Comparison of ENCODE assay signal across 23 cellular contexts in the genomic region with DNA sequence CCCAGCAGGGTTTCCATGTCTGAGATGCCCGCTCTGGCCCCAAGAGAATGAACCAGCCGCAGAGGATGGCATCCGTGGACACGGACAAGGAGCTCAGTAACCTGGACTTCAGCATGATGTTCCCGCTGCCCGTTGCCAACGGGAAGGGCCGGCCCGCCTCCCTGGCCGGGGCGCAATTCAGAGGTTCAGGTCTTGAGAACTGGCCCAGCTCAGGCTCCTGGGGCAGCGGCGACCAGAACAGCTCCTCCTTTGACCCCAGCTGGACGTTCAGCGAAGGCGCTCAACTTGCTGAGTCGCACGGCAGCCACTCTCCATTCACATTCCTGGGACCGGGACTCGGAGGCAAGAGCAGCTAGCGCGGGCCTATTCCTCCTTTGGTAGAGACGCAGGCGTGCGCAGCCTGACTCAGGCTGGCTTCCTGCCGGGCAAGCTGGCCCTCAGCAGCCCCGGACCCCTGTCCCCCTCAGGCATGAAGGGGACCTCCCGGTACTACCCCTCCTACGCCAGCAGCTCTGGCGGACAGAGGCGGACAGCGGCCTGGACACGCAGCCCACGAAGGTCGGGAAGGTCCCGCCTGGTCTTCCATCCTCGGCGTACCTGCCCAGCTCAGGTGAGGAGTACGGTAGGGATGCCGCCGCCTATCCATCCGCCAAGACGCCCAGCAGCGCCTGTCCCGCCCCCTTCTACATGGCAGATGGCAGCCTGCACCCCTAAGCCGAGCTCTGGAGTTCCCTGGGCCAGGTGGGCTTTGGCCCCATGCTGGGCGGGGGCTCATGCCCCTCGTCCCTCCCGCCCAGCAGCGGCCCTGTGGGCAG.
"Had no signal": no experiment of that assay in that cellular context is flagged by ENCODE, and none has a peak within 500 bp of the region (broad histone marks: within the 10 kb centered on the region; RNA-seq: fewer than 3 reads in every experiment).

No MANE protein-coding gene starts in this region.

- H3K4me1 Mint-ChIP-seq: activated naive CD4-positive, alpha-beta T cell treated with anti-CD3 and anti-CD28 coated beads, Interleukin-2, amount 10 ng/mL, durations not matched to agents 7 days and 5 days; central memory CD8-positive, alpha-beta T cell; memory B cell; naive B cell; neural crest cell; stimulated activated memory B cell treated with anti-CD40 and anti-IgM and Interleukin-4, amounts not matched to agents 10 μg/mL and 1 μg/mL and 100 μg/mL, for 72 hours had no signal

- DNase-seq: activated CD4-positive, alpha-beta T cell treated with anti-CD3 and anti-CD28 coated beads for 48 hours; activated CD4-positive, CD25-positive, alpha-beta regulatory T cell; activated CD8-positive, alpha-beta T cell treated with anti-CD3 and anti-CD28 coated beads, Interleukin-2, amount 10 ng/mL, durations not matched to agents 7 days and 5 days; activated effector memory CD4-positive, alpha-beta T cell treated with Interleukin-2 at 50 U/mL for 16 hours; activated naive CD4-positive, alpha-beta T cell treated with anti-CD3 and anti-CD28 coated beads, Interleukin-2, amount 10 ng/mL, durations not matched to agents 7 days and 5 days; head of caudate nucleus; naive B cell; stimulated activated CD4-positive, alpha-beta T cell treated with anti-CD3 and anti-CD28 coated beads, Interleukin-4, amount 100 ng/mL, for 4 hours; thyroid gland had no signal

- ATAC-seq: activated CD8-positive, alpha-beta T cell treated with anti-CD3 and anti-CD28 coated beads, Interleukin-2, amount 10 ng/mL, durations not matched to agents 7 days and 5 days; mucosa of descending colon; psoas muscle; stimulated activated memory B cell treated with anti-CD40 and anti-IgM and Interleukin-4, amounts not matched to agents 10 μg/mL and 1 μg/mL and 100 μg/mL, for 72 hours had no signal

- H3K27me3 Mint-ChIP-seq: activated naive CD4-positive, alpha-beta T cell treated with anti-CD3 and anti-CD28 coated beads, Interleukin-2, amount 10 ng/mL, durations not matched to agents 7 days and 5 days; central memory CD8-positive, alpha-beta T cell; memory B cell; naive B cell; stimulated activated memory B cell treated with anti-CD40 and anti-IgM and Interleukin-4, amounts not matched to agents 10 μg/mL and 1 μg/mL and 100 μg/mL, for 72 hours had no signal

- H3K4me1 ChIP-seq: ascending aorta, psoas muscle, thyroid gland had no signal

- H3K36me3 ChIP-seq: ovary had no signal

- H3K9me3 Mint-ChIP-seq: central memory CD8-positive, alpha-beta T cell had no signal

- H3K27me3 ChIP-seq: ascending aorta, ovary, thyroid gland had no signal

- H3K4me3 Mint-ChIP-seq: activated CD8-positive, alpha-beta T cell treated with anti-CD3 and anti-CD28 coated beads, Interleukin-2, amount 10 ng/mL, durations not matched to agents 7 days and 5 days; activated naive CD4-positive, alpha-beta T cell treated with anti-CD3 and anti-CD28 coated beads, Interleukin-2, amount 10 ng/mL, durations not matched to agents 7 days and 5 days; central memory CD8-positive, alpha-beta T cell; memory B cell; naive B cell; neural crest cell; stimulated activated memory B cell treated with anti-CD40 and anti-IgM and Interleukin-4, amounts not matched to agents 10 μg/mL and 1 μg/mL and 100 μg/mL, for 72 hours; T-helper 2 cell treated with Interferon-gamma antibody and Interleukin-4, amounts not matched to agents 5 μg/mL and 100 μg/mL, for 36 hours had no signal

- H3K27ac ChIP-seq: ascending aorta, coronary artery, ovary, psoas muscle, thyroid gland had no signal

- H3K27ac Mint-ChIP-seq: activated CD8-positive, alpha-beta T cell treated with anti-CD3 and anti-CD28 coated beads, Interleukin-2, amount 10 ng/mL, durations not matched to agents 7 days and 5 days; activated naive CD4-positive, alpha-beta T cell treated with anti-CD3 and anti-CD28 coated beads, Interleukin-2, amount 10 ng/mL, durations not matched to agents 7 days and 5 days; memory B cell; naive B cell; stimulated activated memory B cell treated with anti-CD40 and anti-IgM and Interleukin-4, amounts not matched to agents 10 μg/mL and 1 μg/mL and 100 μg/mL, for 72 hours; T-helper 2 cell treated with Interferon-gamma antibody and Interleukin-4, amounts not matched to agents 5 μg/mL and 100 μg/mL, for 36 hours had no signal

- FAIRE-seq: frontal cortex, keratinocyte, TTC549, urothelium cell line had no signal

- H3K9me3 ChIP-seq: ovary, psoas muscle, thyroid gland had no signal

- H3K4me3 ChIP-seq: ascending aorta, coronary artery, mucosa of descending colon, ovary, psoas muscle, thyroid gland had no signal
